ENCODE assay signal across 22 cellular contexts in the genomic region with DNA sequence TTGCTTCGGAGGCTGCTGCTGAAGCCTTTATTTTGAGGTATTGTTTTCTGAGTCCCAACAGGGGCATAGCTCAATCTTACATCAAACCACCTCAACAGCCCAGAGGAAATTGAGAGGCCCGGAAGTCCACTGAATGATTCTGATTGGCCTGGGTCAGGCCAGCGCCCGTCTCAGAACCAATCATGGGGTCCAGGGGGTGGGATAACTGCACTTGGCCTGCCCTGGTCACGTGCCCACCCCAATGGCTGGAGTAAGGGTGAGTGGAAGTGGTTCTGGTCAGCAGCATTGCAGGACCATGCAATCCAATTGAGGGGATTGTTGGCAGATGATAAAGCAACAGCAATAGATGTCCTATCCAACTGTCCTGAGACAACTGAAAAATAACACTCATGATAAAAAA.
DNase-seq lines count a peak whose midpoint lies in the region; ATAC-seq, FAIRE-seq and TF ChIP-seq lines count a peak whose summit lies in the region.
"Had no signal": no experiment of that assay in that cellular context is flagged by ENCODE, and none has a peak within 500 bp of the region (broad histone marks: within the 10 kb centered on the region; RNA-seq: fewer than 3 reads in every experiment).

No MANE protein-coding gene starts in this region.

- H3K4me3 ChIP-seq in GM12878: no peak overlapping the region
- H3K4me3 ChIP-seq in psoas muscle: no peak overlapping the region

- H3K36me3 ChIP-seq in GM12878 (ENCODE audit: control insufficient read depth in 2 of 2, insufficient read depth in 2 of 2, low read length in 1 of 2) (no peaks in the 10 kb centered on the region), psoas muscle (ENCODE audit: insufficient read depth in 1 of 2, low read depth in 1 of 2) (no peaks in the 10 kb centered on the region)
- H3K36me3 ChIP-seq: BE2C had no signal

- POLR2A ChIA-PET in GM12878 (lab: Charles Lee): no interaction called here

- intact Hi-C loops in GM12878 (cut with micrococcal nuclease; ENCODE audit: unreplicated experiment): no loop called here
- intact Hi-C loops in left ventricle myocardium superior (cut with micrococcal nuclease): no loop called here
- intact Hi-C loops in psoas muscle (cut with DNase I): no loop called here

- H3K4me2 ChIP-seq in GM12878 (ENCODE audit: control insufficient read depth, insufficient read depth): no peak overlapping the region

- no peak for TF ChIP-seq RAD21 in GM12878 (IDR thresholded peaks at IDR 0.05; ENCODE audit: insufficient read depth, low read depth, low read length)

- in situ Hi-C loops in GM12878 (cut with MboI): loop anchor here (25.0 kb wide), 2 partner anchors 292 to 442 kb away; no protein-coding TSS in a partner anchor

- H3K27me3 ChIP-seq in GM12878 (replicated peaks in 1 of 2; ENCODE audit: control insufficient read depth in 2 of 2, insufficient read depth in 2 of 2, low read length in 1 of 2) (no peaks in the 10 kb centered on the region; a peak in 2 of 4 replicates), psoas muscle (ENCODE audit: insufficient read depth in 3 of 3, low read length in 2 of 3) (no peaks in the 10 kb centered on the region)
- H3K27me3 ChIP-seq: BE2C had no signal

- no peak for TF ChIP-seq EP300 in GM12878 (IDR thresholded peaks at IDR 0.05; ENCODE audit: borderline replicate concordance in 1 of 2, control insufficient read depth in 1 of 2, low read depth in 2 of 2, low read length in 2 of 2)

- peak; percentile 8 for DNase-seq in M059J (ENCODE audit: low read depth)
- no peak for DNase-seq in GM12878 (ENCODE audit: low read depth, low spot score)
- DNase-seq in progenitor cell of endocrine pancreas (ENCODE audit: low spot score, unreplicated experiment): no peak
- DNase-seq in left ventricle myocardium superior: no peak
- no peak for DNase-seq in psoas muscle
- DNase-seq: BE2C; CD4-positive, CD25-positive, alpha-beta regulatory T cell; COR-L47; DMS79; GOT3; IMR-90; MM.1S; NCI-H1436 treated with DMSO at 0.1 percent for 48 hours; NCI-H1930; NCI-H226; NCI-H510A treated with DMSO at 0.1 percent for 48 hours; NCI-H748 treated with DMSO at 0.1 percent for 48 hours; NK-92 treated with Interleukin-12 subunit alpha and Interleukin-12 subunit beta, amount 100 ng/mL, for 24 hours had no signal

- H3K27ac Mint-ChIP-seq in progenitor cell of endocrine pancreas: peak overlapping the region; percentile 45

- no TSS peak for BruUV-seq in GM12878 (replicated peaks; lab: Mats Ljungman, UMichigan)

- no peaks in the 10 kb centered on the region for H3K36me3 Mint-ChIP-seq in progenitor cell of endocrine pancreas (ENCODE audit: insufficient read depth)
- H3K36me3 Mint-ChIP-seq: CD4-positive, CD25-positive, alpha-beta regulatory T cell had no signal

- H3K4me3 Mint-ChIP-seq in progenitor cell of endocrine pancreas (ENCODE audit: low read depth): no peak overlapping the region
- H3K4me3 Mint-ChIP-seq: CD4-positive, CD25-positive, alpha-beta regulatory T cell had no signal

- no peaks in the 10 kb centered on the region for H3K9me3 Mint-ChIP-seq in progenitor cell of endocrine pancreas (ENCODE audit: low read depth)
- H3K9me3 Mint-ChIP-seq: CD4-positive, CD25-positive, alpha-beta regulatory T cell had no signal

- H3K27ac ChIP-seq in GM12878 (ENCODE audit: control insufficient read depth, insufficient read depth) (no peak overlapping the region), psoas muscle (no peak overlapping the region)

- ATAC-seq in GM18867 (IDR thresholded peaks at IDR 0.05; ENCODE audit: unreplicated experiment): peak; percentile 44
- ATAC-seq in GM12878: peak; percentile 38; the same call in 1 of the 3 replicates
- ATAC-seq in left ventricle myocardium superior: no peak
- no peak for ATAC-seq in GM18520 (IDR thresholded peaks at IDR 0.05; ENCODE audit: unreplicated experiment)
- no peak for ATAC-seq in psoas muscle
- ATAC-seq: Panc1 had no signal

- no peak for TF ChIP-seq POLR2A in GM12878 (IDR thresholded peaks at IDR 0.05; ENCODE audit: low read depth, low read length)

- H3K27me3 Mint-ChIP-seq in progenitor cell of endocrine pancreas: peaks cover 8% of the 10 kb centered on the region

- no peaks in the 10 kb centered on the region for H4K20me1 ChIP-seq in GM12878 (ENCODE audit: control insufficient read depth, insufficient read depth)

- H3K4me1 Mint-ChIP-seq in progenitor cell of endocrine pancreas (ENCODE audit: low read depth): peaks cover 14% of the 10 kb centered on the region
- H3K4me1 Mint-ChIP-seq: CD4-positive, CD25-positive, alpha-beta regulatory T cell had no signal

- H3K79me2 ChIP-seq in GM12878 (ENCODE audit: control insufficient read depth, insufficient read depth, low read length): no peaks in the 10 kb centered on the region

- no peaks in the 10 kb centered on the region for H3K9me3 ChIP-seq in GM12878 (replicated peaks; ENCODE audit: control insufficient read depth, insufficient read depth, low read length)
- no peaks in the 10 kb centered on the region for H3K9me3 ChIP-seq in psoas muscle
- H3K9me3 ChIP-seq: BE2C had no signal

- CTCF ChIA-PET in GM12878 (lab: Yijun Ruan, JAX): interaction anchor here (1.2 kb wide), 1 partner anchor 16 kb away, joined by 3 read pairs; no protein-coding TSS in a partner anchor

- RAD21 ChIA-PET in GM12878 (lab: Charles Lee; ENCODE audit: unreplicated experiment): no interaction called here

- H3K4me1 ChIP-seq in GM12878 (ENCODE audit: control insufficient read depth, insufficient read depth, low read length): no peaks in the 10 kb centered on the region
- no peaks in the 10 kb centered on the region for H3K4me1 ChIP-seq in psoas muscle
- H3K4me1 ChIP-seq: BE2C had no signal

- FAIRE-seq in GM12878 (lab: Jason Lieb, UNC): no peak
- FAIRE-seq: A204.1 had no signal

- WGBS in GM12878 (ENCODE audit: insufficient coverage, insufficient replicate concordance, low lambda C conversion rate, missing lambda C conversion rate): 30% methylated on average over 5 of the region's 5 CpGs
- WGBS in psoas muscle, 3 donors: 80 to 87% (median 83%) methylated on average over 5 of the region's 5 CpGs

- no peak overlapping the region for H2AFZ ChIP-seq in GM12878 (ENCODE audit: control insufficient read depth, low read depth, low read length)

- H3K9ac ChIP-seq in GM12878 (ENCODE audit: control insufficient read depth, insufficient read depth, low read length): no peak overlapping the region

- TF ChIP-seq CTCF in GM12878 (IDR thresholded peaks at IDR 0.05 in 2 of 3, conservative IDR thresholded peaks at IDR 0.05 in 1 of 3; ENCODE audit: control insufficient read depth in 2 of 3, extremely low read depth in 1 of 3, insufficient read depth in 1 of 3, low read depth in 3 of 3, low read length in 3 of 3): no peak
- no peak for TF ChIP-seq CTCF in progenitor cell of endocrine pancreas (IDR thresholded peaks at IDR 0.05; ENCODE audit: unreplicated experiment)
- TF ChIP-seq CTCF in psoas muscle (IDR thresholded peaks at IDR 0.05): no peak

- SMC1A ChIA-PET in GM12878 (lab: Charles Lee; ENCODE audit: uncharacterized antibody, unreplicated experiment): no interaction called here

TF ChIP-seq in GM12878, 131 proteins besides CTCF, POLR2A, EP300 and RAD21 (continues in another document):
- no peak for TF ChIP-seq MLLT1 (IDR thresholded peaks at IDR 0.05)
- no peak for TF ChIP-seq KLF5 (IDR thresholded peaks at IDR 0.05; ENCODE audit: partially characterized antibody)
- TF ChIP-seq CHD4 (IDR thresholded peaks at IDR 0.05): no peak
- TF ChIP-seq, protein P1, sequence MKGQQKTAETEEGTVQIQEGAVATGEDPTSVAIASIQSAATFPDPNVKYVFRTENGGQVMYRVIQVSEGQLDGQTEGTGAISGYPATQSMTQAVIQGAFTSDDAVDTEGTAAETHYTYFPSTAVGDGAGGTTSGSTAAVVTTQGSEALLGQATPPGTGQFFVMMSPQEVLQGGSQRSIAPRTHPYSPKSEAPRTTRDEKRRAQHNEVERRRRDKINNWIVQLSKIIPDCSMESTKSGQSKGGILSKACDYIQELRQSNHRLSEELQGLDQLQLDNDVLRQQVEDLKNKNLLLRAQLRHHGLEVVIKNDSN (IDR thresholded peaks at IDR 0.05; ENCODE audit: borderline replicate concordance, extremely low read length, insufficient read depth, low read depth, low read length): peak; percentile 33
- no peak for TF ChIP-seq NRF1 (conservative IDR thresholded peaks at IDR 0.05; ENCODE audit: low read depth, low read length)
- TF ChIP-seq BHLHE40 (IDR thresholded peaks at IDR 0.05; ENCODE audit: borderline replicate concordance in 1 of 2, low read depth in 2 of 2, low read length in 1 of 2): peak in 1 of 2 experiments; percentile 29; a peak in 1 of 4 replicates
- TF ChIP-seq MEF2A (IDR thresholded peaks at IDR 0.05; ENCODE audit: insufficient read depth, low read depth, low read length): no peak
- no peak for TF ChIP-seq HDGF (IDR thresholded peaks at IDR 0.05)
- no peak for TF ChIP-seq SREBF1 (IDR thresholded peaks at IDR 0.05; ENCODE audit: low read length)
- TF ChIP-seq HDAC6 (IDR thresholded peaks at IDR 0.05; ENCODE audit: unreplicated experiment): no peak
- TF ChIP-seq, protein P2, sequence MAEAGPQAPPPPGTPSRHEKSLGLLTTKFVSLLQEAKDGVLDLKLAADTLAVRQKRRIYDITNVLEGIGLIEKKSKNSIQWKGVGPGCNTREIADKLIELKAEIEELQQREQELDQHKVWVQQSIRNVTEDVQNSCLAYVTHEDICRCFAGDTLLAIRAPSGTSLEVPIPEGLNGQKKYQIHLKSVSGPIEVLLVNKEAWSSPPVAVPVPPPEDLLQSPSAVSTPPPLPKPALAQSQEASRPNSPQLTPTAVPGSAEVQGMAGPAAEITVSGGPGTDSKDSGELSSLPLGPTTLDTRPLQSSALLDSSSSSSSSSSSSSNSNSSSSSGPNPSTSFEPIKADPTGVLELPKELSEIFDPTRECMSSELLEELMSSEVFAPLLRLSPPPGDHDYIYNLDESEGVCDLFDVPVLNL (IDR thresholded peaks at IDR 0.05; ENCODE audit: low read depth, low read length): no peak

Comparison
In these comparisons a context has a peak if more than half of its experiments do, and no peak if none do; other contexts are left out.
1. ATAC-seq: peak in GM18867 (single experiment) and GM12878 (single experiment); none in left ventricle myocardium superior (single experiment), GM18520 (single experiment) and psoas muscle (0 of 4).